8 cellular contexts compared by ENCODE assay signal in genomic region chr12:55717397-55718007, GRCh38. TPM values are rescaled to one million over a fixed set of nuclear protein-coding genes. Genes with fewer than 3 reads are reported as not detected.
A peak's percentile ranks its signal among the peaks of the same experiment; 100 is the strongest.
DNase-seq lines count a peak whose midpoint lies in the region; ATAC-seq and TF ChIP-seq lines count a peak whose summit lies in the region.

No MANE protein-coding gene starts in this region.

- peak; percentile 22 to 23 for ATAC-seq in activated T-cell treated with anti-CD3 and anti-CD28 coated beads, Interleukin-2, amount 50 U/mL, for 4 hours
- ATAC-seq in GM19328 (IDR thresholded peaks at IDR 0.05; ENCODE audit: unreplicated experiment): no peak

- no peak overlapping the region for H3K27ac Mint-ChIP-seq in glutamatergic neuron (ENCODE audit: unreplicated experiment)

- H3K4me3 Mint-ChIP-seq in activated T-cell treated with anti-CD3 and anti-CD28 coated beads, Interleukin-2, amount 50 U/mL, for 4 hours: peak overlapping the region; percentile 92
- peak overlapping the region; percentile 49 for H3K4me3 Mint-ChIP-seq in glutamatergic neuron (ENCODE audit: unreplicated experiment)

- no peaks in the 10 kb centered on the region for H3K36me3 Mint-ChIP-seq in activated T-cell treated with anti-CD3 and anti-CD28 coated beads, Interleukin-2, amount 50 U/mL, for 4 hours (ENCODE audit: insufficient read depth)
- no peaks in the 10 kb centered on the region for H3K36me3 Mint-ChIP-seq in glutamatergic neuron (ENCODE audit: unreplicated experiment)

- peaks cover 2% of the 10 kb centered on the region for H3K27me3 Mint-ChIP-seq in activated T-cell treated with anti-CD3 and anti-CD28 coated beads, Interleukin-2, amount 50 U/mL, for 4 hours (ENCODE audit: low read depth)
- H3K27me3 Mint-ChIP-seq in glutamatergic neuron (ENCODE audit: unreplicated experiment): peaks cover 12% of the 10 kb centered on the region

- no peaks in the 10 kb centered on the region for H3K9me3 Mint-ChIP-seq in activated T-cell treated with anti-CD3 and anti-CD28 coated beads, Interleukin-2, amount 50 U/mL, for 4 hours
- H3K9me3 Mint-ChIP-seq in glutamatergic neuron (ENCODE audit: unreplicated experiment): peaks cover 12% of the 10 kb centered on the region

- H3K4me1 Mint-ChIP-seq in activated T-cell treated with anti-CD3 and anti-CD28 coated beads, Interleukin-2, amount 50 U/mL, for 4 hours (ENCODE audit: low read depth): peaks cover 29% of the 10 kb centered on the region
- peaks cover 24% of the 10 kb centered on the region for H3K4me1 Mint-ChIP-seq in glutamatergic neuron (ENCODE audit: low read depth, unreplicated experiment)

- peak overlapping the region in 19 of 21 experiments; percentile 77 to 96 (median 92) for H3K27ac ChIP-seq in skin epidermis

- H3K4me3 ChIP-seq in WI38 (ENCODE audit: low read depth, low read length) (peak overlapping the region; percentile 75), skin epidermis (peak overlapping the region in 3 of 7 experiments; percentile 73 to 81 (median 75))

- TF ChIP-seq CTCF in WI38 (IDR thresholded peaks at IDR 0.05; ENCODE audit: low read depth, low read length): no peak
- TF ChIP-seq CTCF in glutamatergic neuron (IDR thresholded peaks at IDR 0.05; ENCODE audit: partially characterized antibody, unreplicated experiment): no peak

- DNase-seq in activated T-cell treated with anti-CD3 and anti-CD28 coated beads, Interleukin-2, amount 50 U/mL, for 4 hours: no peak
- DNase-seq in activated T-cell treated with anti-CD3 and anti-CD28 coated beads for 4 hours (no peak), glutamatergic neuron (peak; percentile 3), NCI-H2081 treated with DMSO at 0.1 percent for 48 hours (lab: John Stamatoyannopoulos, UW) (no peak), NCI-H1105 (lab: John Stamatoyannopoulos, UW) (no peak)

RNA-seq across cellular contexts. Expression of gene BLOC1S1, which starts 1.7 kb away (rescaled TPM):
- total RNA-seq in activated T-cell treated with anti-CD3 and anti-CD28 coated beads, Interleukin-2, amount 50 U/mL, for 4 hours: 10 to 100 TPM; 60.7 to 65.7 (median 61.7) TPM
- total RNA-seq in glutamatergic neuron (ENCODE audit: unreplicated experiment): 71.2 TPM

RNA-seq across cellular contexts. Expression of gene RDH5, which starts 2.7 kb away (rescaled TPM):
- 1 to 10 TPM; 3.9 to 7.4 (median 5.1) TPM for total RNA-seq in activated T-cell treated with anti-CD3 and anti-CD28 coated beads, Interleukin-2, amount 50 U/mL, for 4 hours
- total RNA-seq in glutamatergic neuron (ENCODE audit: unreplicated experiment): 6.6 TPM

RNA-seq across cellular contexts. Expression of gene ITGA7, which starts 9.8 kb away (rescaled TPM):
- 1 to 10 TPM in 2 of 3 donors, under 1 TPM in 1; 0.91 to 1.4 (median 1.3) TPM for total RNA-seq in activated T-cell treated with anti-CD3 and anti-CD28 coated beads, Interleukin-2, amount 50 U/mL, for 4 hours
- 156 TPM for total RNA-seq in glutamatergic neuron (ENCODE audit: unreplicated experiment)

RNA-seq across cellular contexts. Expression of gene CD63, which starts 11.3 kb away (rescaled TPM):
- total RNA-seq in activated T-cell treated with anti-CD3 and anti-CD28 coated beads, Interleukin-2, amount 50 U/mL, for 4 hours: 100 to 1,000 TPM; 158 to 177 (median 177) TPM
- 619 TPM for total RNA-seq in glutamatergic neuron (ENCODE audit: unreplicated experiment)

RNA-seq across cellular contexts. Expression of gene GDF11, which starts 25.4 kb away (rescaled TPM):
- total RNA-seq in activated T-cell treated with anti-CD3 and anti-CD28 coated beads, Interleukin-2, amount 50 U/mL, for 4 hours: 10 to 100 TPM; 12.3 to 15.5 (median 14.5) TPM
- 52.4 TPM for total RNA-seq in glutamatergic neuron (ENCODE audit: unreplicated experiment)

Comparison
In these comparisons a context has a peak if more than half of its experiments do, and no peak if none do; other contexts are left out.
1. RNA of gene ITGA7, which starts 9.8 kb away (total RNA-seq): 156 TPM in glutamatergic neuron (single experiment); 0.91 to 1.4 TPM in activated T-cell treated with anti-CD3 and anti-CD28 coated beads, Interleukin-2, amount 50 U/mL, for 4 hours; every median in the first group is over 10 times any median in the second.